Comparison of ENCODE assay signal across 1 cellular context in the genomic region with DNA sequence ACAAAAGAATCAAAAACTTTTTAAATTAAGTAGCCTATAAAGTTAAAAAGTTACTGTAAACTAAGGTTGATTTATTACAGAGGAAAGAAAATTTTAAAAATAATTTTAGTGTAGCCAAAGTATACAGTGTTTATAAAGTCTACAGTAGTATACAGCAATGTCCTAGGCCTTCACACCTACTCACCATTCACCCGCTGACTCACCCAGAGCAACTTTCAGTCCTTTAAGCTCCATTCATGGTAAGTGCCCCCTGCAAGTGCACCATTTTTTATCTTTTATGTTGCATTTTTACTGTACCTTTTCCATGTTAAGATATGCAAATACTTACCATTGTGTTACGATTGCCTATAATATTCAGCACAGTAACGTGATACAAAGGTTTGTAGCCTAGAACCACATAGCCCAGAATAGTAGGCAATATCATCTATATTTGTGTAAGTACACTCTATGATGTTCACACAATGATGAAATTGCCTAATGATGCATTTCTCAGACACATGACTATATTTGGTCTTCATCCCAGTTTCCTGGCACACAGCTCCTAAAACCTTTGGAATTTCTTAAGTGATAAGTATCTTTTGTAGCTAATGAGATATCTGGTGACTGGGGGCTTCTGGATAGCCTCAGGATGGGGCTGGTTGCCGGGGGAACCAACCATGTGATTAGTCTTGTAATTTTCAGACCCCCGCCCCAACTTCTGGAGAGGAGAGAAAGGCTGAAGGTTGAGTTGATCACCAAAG.
A peak's percentile ranks its signal among the peaks of the same experiment; 100 is the strongest.
TF ChIP-seq lines count a peak whose summit lies in the region.

No MANE protein-coding gene starts in this region.

TF ChIP-seq in K562, 482 proteins besides CTCF, POLR2A, EP300 and RAD21 (continued from another document):
- TF ChIP-seq JUN (IDR thresholded peaks at IDR 0.05; ENCODE audit: borderline replicate concordance, low read depth, low read length) (0 out of 2 replicates have a peak, but pooled peaks have one; percentile 31), JUN (CRISPR knock-in tag; IDR thresholded peaks at IDR 0.05; ENCODE audit: borderline replicate concordance) (no peak), NFE2 (IDR thresholded peaks at IDR 0.05; ENCODE audit: low read depth) (0 out of 2 replicates have a peak, but pooled peaks have one; percentile 16), CEBPG (CRISPR knock-in tag; IDR thresholded peaks at IDR 0.05) (no peak), CEBPG (tag; conservative IDR thresholded peaks at IDR 0.05 in 1 of 2, IDR thresholded peaks at IDR 0.05 in 1 of 2) (peak in 1 of 2 experiments; percentile 40; a peak in 1 of 4 replicates)
